ENCODE assay signal across 9 cellular contexts in genomic region chr1:32066489-32066873, GRCh38. TPM values are rescaled to one million over a fixed set of nuclear protein-coding genes. Genes with fewer than 3 reads are reported as not detected.
DNase-seq lines count a peak whose midpoint lies in the region; ATAC-seq, FAIRE-seq and TF ChIP-seq lines count a peak whose summit lies in the region.
"Had no signal": no experiment of that assay in that cellular context is flagged by ENCODE, and none has a peak within 500 bp of the region (broad histone marks: within the 10 kb centered on the region; RNA-seq: fewer than 3 reads in every experiment).

No MANE protein-coding gene starts in this region.

- H3K4me1 ChIP-seq in small intestine (ENCODE audit: control insufficient read depth in 2 of 2, insufficient read depth in 1 of 2, low read depth in 1 of 2, low read length in 1 of 2): no peaks in the 10 kb centered on the region

- 1 to 5% (median 2%) methylated on average over 4 of the region's 4 CpGs for WGBS in small intestine, 3 donors

- no peak for FAIRE-seq in small intestine (lab: Jason Lieb, UNC)
- FAIRE-seq: endometrium had no signal

- DNase-seq in Caki2 (ENCODE audit: low read depth) (peak; percentile 64), LHCN-M2 (ENCODE audit: low read depth) (peak; percentile 87), left cardiac atrium (peak; percentile 83), small intestine (peak; percentile 41), GM20000 (ENCODE audit: low spot score) (no peak)

- H3K27me3 ChIP-seq in small intestine (ENCODE audit: control insufficient read depth in 2 of 2, insufficient read depth in 2 of 2, low read length in 2 of 2): no peaks in the 10 kb centered on the region

- H3K36me3 ChIP-seq in small intestine (ENCODE audit: control insufficient read depth in 2 of 2, insufficient read depth in 2 of 2, low read length in 2 of 2): no peaks in the 10 kb centered on the region

- no peak for TF ChIP-seq CTCF in VCaP (conservative IDR thresholded peaks at IDR 0.05)
- TF ChIP-seq CTCF in GM20000 (IDR thresholded peaks at IDR 0.05; ENCODE audit: extremely low read depth, missing control alignments): no peak

- in situ Hi-C loops in Caki2 (cut with HindIII; ENCODE audit: low pct_unique_long_range_greater_than_20kb, low sequenced_read_pairs): no loop called here

- no peak overlapping the region for H3K4me3 ChIP-seq in small intestine (ENCODE audit: low read depth in 1 of 2, low read length in 2 of 2)

- ATAC-seq in left cardiac atrium (peak; percentile 65 to 72), GM21717 (IDR thresholded peaks at IDR 0.05; ENCODE audit: unreplicated experiment) (no peak), HG02571 (IDR thresholded peaks at IDR 0.05; ENCODE audit: unreplicated experiment) (no peak)

- no peaks in the 10 kb centered on the region for H3K9me3 ChIP-seq in small intestine (ENCODE audit: control insufficient read depth, low read depth)

- intact Hi-C loops in left cardiac atrium (cut with DNase I): loop anchor here in 1 of 2 donors (10.0 kb wide), 1 partner anchor 92 kb away; no protein-coding TSS in a partner anchor

- H3K27ac ChIP-seq in VCaP (peak overlapping the region; percentile 23; the same call in 1 of the 2 replicates), small intestine (ENCODE audit: low read depth in 1 of 2, low read length in 1 of 2) (peak overlapping the region in 1 of 2 donors; percentile 50)

RNA-seq across cellular contexts. Expression of gene TMEM39B, which starts 6.3 kb away (rescaled TPM):
- total RNA-seq in Caki2 (2014; rRNA removed; shearing (Covaris generic); ENCODE audit: low replicate concordance): 7.0 and 8.0 TPM in 2 replicates
- 8.1 and 10.4 TPM in 2 replicates for total RNA-seq in LHCN-M2 (2014; rRNA removed)
- 15.9 TPM for polyA plus RNA-seq in LHCN-M2 (2012)
- 1 to 10 TPM; 8.2 to 9.5 TPM for total RNA-seq in left cardiac atrium
- 10 to 100 TPM in 1 of 3 donors, 1 to 10 TPM in 2; 4.2 to 11.5 (median 4.6) TPM for polyA plus RNA-seq in small intestine

RNA-seq across cellular contexts. Expression of gene KPNA6, which starts 41.4 kb away (rescaled TPM):
- total RNA-seq in Caki2 (2014; rRNA removed; shearing (Covaris generic); ENCODE audit: low replicate concordance): 24.9 and 26.6 TPM in 2 replicates
- total RNA-seq in LHCN-M2 (2014; rRNA removed) (50.8 and 57.4 TPM in 2 replicates), left cardiac atrium (10 to 100 TPM; 59.3 to 73.3 TPM)
- 24.4 TPM for polyA plus RNA-seq in LHCN-M2 (2012)
- 10 to 100 TPM in 1 of 3 donors, 1 to 10 TPM in 2; 5.4 to 10.9 (median 7.4) TPM for polyA plus RNA-seq in small intestine

RNA-seq across cellular contexts. Expression of gene KHDRBS1, which starts 52.8 kb away (rescaled TPM):
- 112 and 135 TPM in 2 replicates for total RNA-seq in Caki2 (2014; rRNA removed; shearing (Covaris generic); ENCODE audit: low replicate concordance)
- total RNA-seq in LHCN-M2 (2014; rRNA removed): 58.9 and 72.6 TPM in 2 replicates
- polyA plus RNA-seq in LHCN-M2 (2012): 95.9 TPM
- 10 to 100 TPM; 57.2 to 76.6 TPM for total RNA-seq in left cardiac atrium
- polyA plus RNA-seq in small intestine: 10 to 100 TPM; 50.1 to 97.8 (median 57.6) TPM

Comparison
In these comparisons a context has a peak if more than half of its experiments do, and no peak if none do; other contexts are left out.
1. ATAC-seq: peak in left cardiac atrium (2 of 2); none in GM21717 (single experiment) and HG02571 (single experiment).